In the genomic region with DNA sequence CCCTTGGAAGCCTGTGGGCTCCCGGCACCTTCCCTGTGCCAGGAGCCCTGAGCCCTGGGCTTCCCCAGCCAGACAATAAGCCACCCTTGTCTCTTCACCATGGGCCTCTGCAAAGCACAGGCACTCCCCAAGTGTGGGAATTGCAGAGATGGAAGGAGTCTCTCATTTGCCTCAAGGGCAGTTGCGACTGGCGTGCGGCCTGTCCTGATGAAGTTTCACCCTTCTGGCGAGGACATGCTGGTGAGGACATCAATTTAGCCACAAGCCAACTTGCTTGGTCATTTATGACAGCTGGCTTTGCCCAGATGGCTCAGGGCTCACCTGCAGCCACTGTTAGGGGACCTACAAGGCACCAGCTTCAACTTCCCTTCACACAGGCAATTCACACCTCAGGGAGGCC, we compare ENCODE assay signal across 20 cellular contexts.
DNase-seq lines count a peak whose midpoint lies in the region; ATAC-seq, FAIRE-seq and TF ChIP-seq lines count a peak whose summit lies in the region.
"Had no signal": no experiment of that assay in that cellular context is flagged by ENCODE, and none has a peak within 500 bp of the region (broad histone marks: within the 10 kb centered on the region; RNA-seq: fewer than 3 reads in every experiment).

No MANE protein-coding gene starts in this region.

- no peaks in the 10 kb centered on the region for H3K36me3 ChIP-seq in endothelial cell of umbilical vein (ENCODE audit: control insufficient read depth in 2 of 2, extremely low read depth in 1 of 2, insufficient read depth in 2 of 2, low read length in 2 of 2)

- intact Hi-C loops in endothelial cell of umbilical vein (cut with micrococcal nuclease): loop anchor here (2.0 to 5.0 kb wide), 2 partner anchors 631 to 893 kb away; no protein-coding TSS in a partner anchor

- H3K36me3 Mint-ChIP-seq in H9 (ENCODE audit: insufficient read depth in 1 of 3, low read depth in 3 of 3): peaks cover 1 to 6% (median 2%) of the 10 kb centered on the region in 3 experiments; a peak in 4 of 7 replicates
- H3K36me3 Mint-ChIP-seq in stimulated activated memory B cell treated with anti-CD40 and anti-IgM and Interleukin-4, amounts not matched to agents 10 μg/mL and 1 μg/mL and 100 μg/mL, for 72 hours: no peaks in the 10 kb centered on the region

- no peaks in the 10 kb centered on the region for H3K23me2 ChIP-seq in H9 (ENCODE audit: insufficient read length, low read depth, low read length, poor library complexity, severe bottlenecking)

- DNase-seq in H9 (no peak), NB4 (ENCODE audit: low read depth) (peak; percentile 22), endothelial cell of umbilical vein (ENCODE audit: low read depth, low spot score) (no peak), AG20443 (ENCODE audit: low spot score) (no peak), foreskin melanocyte (no peak)
- DNase-seq: activated CD4-positive, CD25-positive, alpha-beta regulatory T cell; activated naive CD4-positive, alpha-beta T cell treated with anti-CD3 and anti-CD28 coated beads for 36 hours; cortex of kidney; Karpas-422; left ventricle myocardium superior; NCI-H1436; NCI-H2171 treated with DMSO at 0.1 percent for 48 hours; Right ventricle myocardium superior; stimulated activated CD4-positive, alpha-beta T cell treated with anti-CD3 and anti-CD28 coated beads, Interleukin-2, amount 100 ng/mL, for 48 hours; substantia nigra; T-helper 2 cell had no signal

- H2AK5ac ChIP-seq in H9 (ENCODE audit: insufficient read length, low read length): no peak overlapping the region

- dilution Hi-C loops in endothelial cell of umbilical vein (cut with MboI; ENCODE audit: extremely low pct_ligation_motif_present, low sequenced_read_pairs): no loop called here

- 0 out of 5 replicates have a peak, but pooled peaks cover 0 to 2% of the 10 kb centered on the region in 2 experiments for H3K9me3 Mint-ChIP-seq in H9
- H3K9me3 Mint-ChIP-seq in stimulated activated memory B cell treated with anti-CD40 and anti-IgM and Interleukin-4, amounts not matched to agents 10 μg/mL and 1 μg/mL and 100 μg/mL, for 72 hours: no peaks in the 10 kb centered on the region
- H3K9me3 Mint-ChIP-seq: activated naive CD4-positive, alpha-beta T cell treated with anti-CD3 and anti-CD28 coated beads for 36 hours; GM23338 had no signal

- H3K4me3 Mint-ChIP-seq in H9: no peak overlapping the region
- no peak overlapping the region for H3K4me3 Mint-ChIP-seq in stimulated activated memory B cell treated with anti-CD40 and anti-IgM and Interleukin-4, amounts not matched to agents 10 μg/mL and 1 μg/mL and 100 μg/mL, for 72 hours
- H3K4me3 Mint-ChIP-seq: activated naive CD4-positive, alpha-beta T cell treated with anti-CD3 and anti-CD28 coated beads for 36 hours; GM23338 had no signal

- no peak overlapping the region for H2BK120ac ChIP-seq in H9 (ENCODE audit: low read depth, low read length, poor library complexity, severe bottlenecking)

- H3K27ac ChIP-seq in H9 (ENCODE audit: insufficient read length, low read depth, low read length): no peak overlapping the region
- no peak overlapping the region for H3K27ac ChIP-seq in endothelial cell of umbilical vein (ENCODE audit: insufficient read depth, low read depth, low read length)

- CTCF ChIA-PET in endothelial cell of umbilical vein (lab: Charles Lee): interaction anchor here (1.9 kb wide), 1 partner anchor 891 kb away, joined by 5 read pairs; no protein-coding TSS in a partner anchor

- no peak overlapping the region for H4K8ac ChIP-seq in H9 (replicated peaks; ENCODE audit: insufficient read length, low read depth, low read length)

- H3K18ac ChIP-seq in H9 (ENCODE audit: insufficient read length, low read depth, low read length): peak overlapping the region; percentile 25

- H3K9me1 ChIP-seq in endothelial cell of umbilical vein (replicated peaks; ENCODE audit: control insufficient read depth, extremely low read depth, insufficient read depth, low read length): no peaks in the 10 kb centered on the region

- no peaks in the 10 kb centered on the region for H3K79me1 ChIP-seq in H9 (ENCODE audit: insufficient read depth, low read depth, low read length, poor library complexity, severe bottlenecking)

- H3K4ac ChIP-seq in H9 (ENCODE audit: low read depth, low read length): no peak overlapping the region

- H3K79me2 ChIP-seq in H9 (ENCODE audit: insufficient read depth, low read length): no peaks in the 10 kb centered on the region
- H3K79me2 ChIP-seq in endothelial cell of umbilical vein (ENCODE audit: control insufficient read depth, insufficient read depth, low read length): no peaks in the 10 kb centered on the region

- peak overlapping the region; percentile 75 for H4K91ac ChIP-seq in H9 (ENCODE audit: insufficient read length, low read depth, low read length)

- no peaks in the 10 kb centered on the region for H3K9me3 ChIP-seq in H9 (ENCODE audit: control insufficient read depth, low read depth, low read length)
- no peaks in the 10 kb centered on the region for H3K9me3 ChIP-seq in endothelial cell of umbilical vein (replicated peaks; ENCODE audit: control insufficient read depth, insufficient read depth, low read length)

- H2BK15ac ChIP-seq in H9 (ENCODE audit: low read depth, low read length): no peak overlapping the region

- H3K27me3 ChIP-seq in H9 (ENCODE audit: insufficient read depth, low read length): no peaks in the 10 kb centered on the region
- H3K27me3 ChIP-seq in endothelial cell of umbilical vein (ENCODE audit: control insufficient read depth in 2 of 2, insufficient read depth in 2 of 2, low read length in 2 of 2): no peaks in the 10 kb centered on the region

- H3K23ac ChIP-seq in H9 (ENCODE audit: insufficient read length, low read depth, low read length): no peak overlapping the region

- no peaks in the 10 kb centered on the region for H4K20me1 ChIP-seq in H9 (ENCODE audit: control insufficient read depth, insufficient read depth, insufficient read length)
- no peaks in the 10 kb centered on the region for H4K20me1 ChIP-seq in endothelial cell of umbilical vein (replicated peaks; ENCODE audit: control insufficient read depth, extremely low read depth, insufficient read depth, low read length)

- BruUV-seq in endothelial cell of umbilical vein (replicated peaks; lab: Mats Ljungman, UMichigan): no TSS peak

- H4K5ac ChIP-seq in H9 (ENCODE audit: insufficient read length, low read depth, low read length): no peak overlapping the region

- H3K4me1 ChIP-seq in H9 (ENCODE audit: insufficient read depth, low read length): peaks cover 12% of the 10 kb centered on the region; the same call in 1 of the 2 replicates
- peaks cover 33% of the 10 kb centered on the region for H3K4me1 ChIP-seq in endothelial cell of umbilical vein (ENCODE audit: control insufficient read depth, extremely low read depth, insufficient read depth, low read length)

- H3K4me1 Mint-ChIP-seq in H9: peaks cover 52 to 57% of the 10 kb centered on the region in 2 experiments
- peaks cover 61% of the 10 kb centered on the region for H3K4me1 Mint-ChIP-seq in stimulated activated memory B cell treated with anti-CD40 and anti-IgM and Interleukin-4, amounts not matched to agents 10 μg/mL and 1 μg/mL and 100 μg/mL, for 72 hours

- no peak for ATAC-seq in stimulated activated memory B cell treated with anti-CD40 and anti-IgM and Interleukin-4, amounts not matched to agents 10 μg/mL and 1 μg/mL and 100 μg/mL, for 72 hours
- no peak for ATAC-seq in HG02885 (IDR thresholded peaks at IDR 0.05; ENCODE audit: poor library complexity, unreplicated experiment)
- ATAC-seq: GM23338, left ventricle myocardium superior, sciatic nerve had no signal

- peak overlapping the region; percentile 37 for H2BK12ac ChIP-seq in H9 (ENCODE audit: insufficient read length, low read depth, low read length)

- no peak overlapping the region for H3T11ph ChIP-seq in H9 (ENCODE audit: low read length)

- no peak for TF ChIP-seq POLR2A in NB4 (IDR thresholded peaks at IDR 0.05; ENCODE audit: extremely low read depth, insufficient read length)
- no peak for TF ChIP-seq POLR2A in endothelial cell of umbilical vein (IDR thresholded peaks at IDR 0.05; ENCODE audit: low read depth, low read length)

- POLR2A ChIA-PET in endothelial cell of umbilical vein (lab: Charles Lee): interaction anchor here (1.5 kb wide), 1 partner anchor 583 kb away, joined by 3 read pairs; a partner anchor contains a TSS

- H3K27me3 Mint-ChIP-seq in H9 (ENCODE audit: low read depth): no peaks in the 10 kb centered on the region; the same call in 1 of the 2 replicates
- no peaks in the 10 kb centered on the region for H3K27me3 Mint-ChIP-seq in stimulated activated memory B cell treated with anti-CD40 and anti-IgM and Interleukin-4, amounts not matched to agents 10 μg/mL and 1 μg/mL and 100 μg/mL, for 72 hours

- H3K56ac ChIP-seq in H9 (ENCODE audit: insufficient read length, low read depth, low read length): no peak overlapping the region

- no peak overlapping the region for H2BK5ac ChIP-seq in H9 (ENCODE audit: insufficient read length, low read length)

- no CpG with 5 or more reads among the region's 5 CpGs for WGBS in H9 (ENCODE audit: extremely low coverage, insufficient read length, low lambda C conversion rate)

- H2AFZ ChIP-seq in H9 (ENCODE audit: low read length) (no peak overlapping the region), endothelial cell of umbilical vein (ENCODE audit: low read depth, low read length) (no peak overlapping the region)

- H3K4me2 ChIP-seq in H9 (ENCODE audit: insufficient read depth, insufficient read length, low read length) (no peak overlapping the region), endothelial cell of umbilical vein (ENCODE audit: insufficient read depth, low read length) (no peak overlapping the region)
- H3K4me2 ChIP-seq: GM23338 had no signal

- H3K27ac Mint-ChIP-seq in H9: peak overlapping the region in 2 of 3 experiments; percentile 28 to 77; a peak in 3 of 7 replicates
- peak overlapping the region; percentile 96 for H3K27ac Mint-ChIP-seq in stimulated activated memory B cell treated with anti-CD40 and anti-IgM and Interleukin-4, amounts not matched to agents 10 μg/mL and 1 μg/mL and 100 μg/mL, for 72 hours
- H3K27ac Mint-ChIP-seq: activated naive CD4-positive, alpha-beta T cell treated with anti-CD3 and anti-CD28 coated beads for 36 hours; GM23338 had no signal

- no peak overlapping the region for H3K4me3 ChIP-seq in NB4 (ENCODE audit: low read depth, low read length)
- no peak overlapping the region for H3K4me3 ChIP-seq in endothelial cell of umbilical vein (replicated peaks in 1 of 3; ENCODE audit: insufficient read depth in 1 of 3, low read depth in 1 of 3, low read length in 3 of 3)
- H3K4me3 ChIP-seq: GM23338 had no signal

- H2BK20ac ChIP-seq in H9 (ENCODE audit: low read depth, low read length, poor library complexity, severe bottlenecking): no peak overlapping the region

- H3K9ac ChIP-seq in H9 (ENCODE audit: extremely low read depth, insufficient read length, low read length): no peak overlapping the region
- H3K9ac ChIP-seq in endothelial cell of umbilical vein (replicated peaks; ENCODE audit: extremely low read depth, insufficient read depth, low read length): no peak overlapping the region

- FAIRE-seq in endothelial cell of umbilical vein (lab: Jason Lieb, UNC): peak; percentile 33

- TF ChIP-seq CTCF in H9 (conservative IDR thresholded peaks at IDR 0.05): no peak
- no peak for TF ChIP-seq CTCF in NB4 (IDR thresholded peaks at IDR 0.05; ENCODE audit: low read depth, low read length)
- TF ChIP-seq CTCF in endothelial cell of umbilical vein (IDR thresholded peaks at IDR 0.05; ENCODE audit: extremely low read depth in 1 of 2, insufficient read depth in 1 of 2, low read depth in 1 of 2, low read length in 2 of 2): no peak

- H3K14ac ChIP-seq in H9 (ENCODE audit: insufficient read depth, low read length): no peak overlapping the region
